In the genomic region with DNA sequence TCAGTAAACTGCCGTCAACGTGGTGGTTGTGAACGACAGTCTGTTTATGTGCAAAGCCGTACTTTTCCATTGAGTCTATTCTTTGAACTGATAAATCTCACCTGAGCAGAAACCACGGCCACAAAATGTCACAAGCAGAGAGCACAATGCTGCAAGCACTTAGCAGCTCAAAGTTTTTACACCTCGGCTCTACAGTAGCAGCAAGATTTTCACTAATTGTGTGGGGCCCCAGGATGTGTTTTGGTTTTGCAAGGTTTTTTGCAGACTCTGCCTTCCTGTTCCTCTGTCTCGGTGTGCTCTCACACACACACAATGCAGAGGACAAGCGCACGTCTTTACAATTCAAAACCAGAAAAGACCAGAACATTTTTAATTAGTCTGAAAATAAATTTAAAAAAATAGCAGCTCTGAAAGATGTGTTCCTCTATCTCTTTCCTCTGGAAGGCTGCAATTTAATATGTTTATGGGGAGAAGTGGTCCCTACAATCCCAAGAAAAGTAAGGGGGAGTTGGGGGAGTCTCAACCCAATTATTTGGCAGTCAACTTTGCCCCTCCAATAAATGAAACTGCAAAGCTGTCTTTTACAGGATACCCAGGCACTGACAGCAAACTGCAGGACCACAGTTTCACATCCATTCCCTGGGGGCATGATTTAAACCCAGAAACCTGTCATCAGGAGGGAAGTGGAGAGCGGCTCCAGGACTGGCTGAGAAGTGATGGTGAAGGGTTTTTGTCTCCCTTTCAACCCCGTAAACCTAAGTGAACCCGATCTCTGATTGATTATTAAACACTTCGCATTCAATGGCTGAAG, we compare ENCODE assay signal across 8 cellular contexts.
A peak's percentile ranks its signal among the peaks of the same experiment; 100 is the strongest.
DNase-seq lines count a peak whose midpoint lies in the region; ATAC-seq, FAIRE-seq and TF ChIP-seq lines count a peak whose summit lies in the region.

No MANE protein-coding gene starts in this region.

- DNase-seq in SIG-M5 treated with dmso at 0.1 percent for 504 hours (lab: John Stamatoyannopoulos, UW; ENCODE audit: unreplicated experiment) (peak; percentile 91), DMS153 treated with DMSO at 0.1 percent for 48 hours (lab: John Stamatoyannopoulos, UW; ENCODE audit: unreplicated experiment) (no peak), erythroblast (lab: John Stamatoyannopoulos, UW) (no peak), H54 (ENCODE audit: insufficient read length, low spot score) (no peak)
- DNase-seq in effector CD4-positive, alpha-beta T cell: peak; percentile 31
- DNase-seq in stimulated activated CD8-positive, alpha-beta memory T cell treated with anti-CD3 and anti-CD28 coated beads, Interleukin-7, amount 100 ng/mL, for 1 hour (ENCODE audit: low read depth in 2 of 2): peak; percentile 14 to 38

- peak; percentile 59 for ATAC-seq in GM18868 (IDR thresholded peaks at IDR 0.05; ENCODE audit: unreplicated experiment)
- peak; percentile 74 for ATAC-seq in HG02884 (IDR thresholded peaks at IDR 0.05; ENCODE audit: unreplicated experiment)

- no peak for TF ChIP-seq POLR2A in erythroblast (IDR thresholded peaks at IDR 0.05; ENCODE audit: low read length)
- no peak for TF ChIP-seq POLR2A in H54 (IDR thresholded peaks at IDR 0.05; ENCODE audit: low read depth, low read length)

- no peak for FAIRE-seq in H54 (lab: Jason Lieb, UNC)

Comparison
In these comparisons a context has a peak if more than half of its experiments do, and no peak if none do; other contexts are left out.
1. DNase-seq: peak in SIG-M5 treated with dmso at 0.1 percent for 504 hours (single experiment), effector CD4-positive, alpha-beta T cell (single experiment) and stimulated activated CD8-positive, alpha-beta memory T cell treated with anti-CD3 and anti-CD28 coated beads, Interleukin-7, amount 100 ng/mL, for 1 hour (2 of 2); none in DMS153 treated with DMSO at 0.1 percent for 48 hours (single experiment), erythroblast (0 of 2) and H54 (single experiment).